In the genomic region with DNA sequence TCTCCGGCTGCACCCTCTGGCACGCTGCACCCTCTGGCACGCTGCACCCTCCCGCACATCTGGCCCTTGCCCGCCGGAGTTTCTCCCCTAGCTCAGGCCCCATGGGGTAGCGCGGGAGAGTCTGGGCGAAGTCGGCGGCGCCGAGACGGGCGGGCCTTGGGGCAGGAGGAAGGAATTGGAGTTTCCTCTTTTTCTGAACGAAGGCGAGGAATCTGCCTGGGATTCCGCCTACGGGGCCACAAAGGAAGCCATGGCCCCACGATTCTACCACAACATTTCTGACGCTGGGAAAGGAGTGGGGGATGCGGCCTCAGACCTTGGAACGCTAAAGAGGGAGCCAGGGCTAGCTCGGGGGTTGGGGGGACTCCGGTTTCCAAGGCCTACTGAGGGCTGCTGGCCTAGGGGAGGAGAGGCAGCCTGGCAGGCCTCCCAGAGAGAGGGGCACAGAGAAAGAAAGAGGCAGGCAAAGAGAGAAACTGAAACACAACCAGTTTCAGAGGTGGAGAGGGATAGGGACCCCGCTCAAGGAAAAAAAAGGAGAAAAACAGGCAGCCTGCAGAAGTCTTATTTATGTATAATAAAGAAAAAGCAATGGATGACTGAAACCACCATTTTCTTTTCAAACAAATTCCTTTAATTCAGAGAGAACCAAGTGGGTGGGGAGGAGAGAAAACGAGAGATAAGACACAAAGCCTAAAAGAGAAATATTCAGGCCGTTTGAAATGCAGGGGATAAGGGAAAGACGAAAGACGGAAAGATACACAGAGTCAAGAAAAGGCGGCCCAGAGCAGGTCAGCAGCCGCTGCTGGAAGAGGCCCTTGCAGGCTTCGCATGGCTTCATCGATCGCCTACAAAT, we compare ENCODE assay signal across 1 cellular context.
TF ChIP-seq lines count a peak whose summit lies in the region.

No MANE protein-coding gene starts in this region.

TF ChIP-seq in HepG2, 621 proteins besides CTCF, POLR2A, EP300 and RAD21:
- TF ChIP-seq HMG20B (CRISPR knock-in tag; conservative IDR thresholded peaks at IDR 0.05), result no peak
- TF ChIP-seq ZNF547 (CRISPR knock-in tag; IDR thresholded peaks at IDR 0.05), result no peak
- TF ChIP-seq, protein P1, sequence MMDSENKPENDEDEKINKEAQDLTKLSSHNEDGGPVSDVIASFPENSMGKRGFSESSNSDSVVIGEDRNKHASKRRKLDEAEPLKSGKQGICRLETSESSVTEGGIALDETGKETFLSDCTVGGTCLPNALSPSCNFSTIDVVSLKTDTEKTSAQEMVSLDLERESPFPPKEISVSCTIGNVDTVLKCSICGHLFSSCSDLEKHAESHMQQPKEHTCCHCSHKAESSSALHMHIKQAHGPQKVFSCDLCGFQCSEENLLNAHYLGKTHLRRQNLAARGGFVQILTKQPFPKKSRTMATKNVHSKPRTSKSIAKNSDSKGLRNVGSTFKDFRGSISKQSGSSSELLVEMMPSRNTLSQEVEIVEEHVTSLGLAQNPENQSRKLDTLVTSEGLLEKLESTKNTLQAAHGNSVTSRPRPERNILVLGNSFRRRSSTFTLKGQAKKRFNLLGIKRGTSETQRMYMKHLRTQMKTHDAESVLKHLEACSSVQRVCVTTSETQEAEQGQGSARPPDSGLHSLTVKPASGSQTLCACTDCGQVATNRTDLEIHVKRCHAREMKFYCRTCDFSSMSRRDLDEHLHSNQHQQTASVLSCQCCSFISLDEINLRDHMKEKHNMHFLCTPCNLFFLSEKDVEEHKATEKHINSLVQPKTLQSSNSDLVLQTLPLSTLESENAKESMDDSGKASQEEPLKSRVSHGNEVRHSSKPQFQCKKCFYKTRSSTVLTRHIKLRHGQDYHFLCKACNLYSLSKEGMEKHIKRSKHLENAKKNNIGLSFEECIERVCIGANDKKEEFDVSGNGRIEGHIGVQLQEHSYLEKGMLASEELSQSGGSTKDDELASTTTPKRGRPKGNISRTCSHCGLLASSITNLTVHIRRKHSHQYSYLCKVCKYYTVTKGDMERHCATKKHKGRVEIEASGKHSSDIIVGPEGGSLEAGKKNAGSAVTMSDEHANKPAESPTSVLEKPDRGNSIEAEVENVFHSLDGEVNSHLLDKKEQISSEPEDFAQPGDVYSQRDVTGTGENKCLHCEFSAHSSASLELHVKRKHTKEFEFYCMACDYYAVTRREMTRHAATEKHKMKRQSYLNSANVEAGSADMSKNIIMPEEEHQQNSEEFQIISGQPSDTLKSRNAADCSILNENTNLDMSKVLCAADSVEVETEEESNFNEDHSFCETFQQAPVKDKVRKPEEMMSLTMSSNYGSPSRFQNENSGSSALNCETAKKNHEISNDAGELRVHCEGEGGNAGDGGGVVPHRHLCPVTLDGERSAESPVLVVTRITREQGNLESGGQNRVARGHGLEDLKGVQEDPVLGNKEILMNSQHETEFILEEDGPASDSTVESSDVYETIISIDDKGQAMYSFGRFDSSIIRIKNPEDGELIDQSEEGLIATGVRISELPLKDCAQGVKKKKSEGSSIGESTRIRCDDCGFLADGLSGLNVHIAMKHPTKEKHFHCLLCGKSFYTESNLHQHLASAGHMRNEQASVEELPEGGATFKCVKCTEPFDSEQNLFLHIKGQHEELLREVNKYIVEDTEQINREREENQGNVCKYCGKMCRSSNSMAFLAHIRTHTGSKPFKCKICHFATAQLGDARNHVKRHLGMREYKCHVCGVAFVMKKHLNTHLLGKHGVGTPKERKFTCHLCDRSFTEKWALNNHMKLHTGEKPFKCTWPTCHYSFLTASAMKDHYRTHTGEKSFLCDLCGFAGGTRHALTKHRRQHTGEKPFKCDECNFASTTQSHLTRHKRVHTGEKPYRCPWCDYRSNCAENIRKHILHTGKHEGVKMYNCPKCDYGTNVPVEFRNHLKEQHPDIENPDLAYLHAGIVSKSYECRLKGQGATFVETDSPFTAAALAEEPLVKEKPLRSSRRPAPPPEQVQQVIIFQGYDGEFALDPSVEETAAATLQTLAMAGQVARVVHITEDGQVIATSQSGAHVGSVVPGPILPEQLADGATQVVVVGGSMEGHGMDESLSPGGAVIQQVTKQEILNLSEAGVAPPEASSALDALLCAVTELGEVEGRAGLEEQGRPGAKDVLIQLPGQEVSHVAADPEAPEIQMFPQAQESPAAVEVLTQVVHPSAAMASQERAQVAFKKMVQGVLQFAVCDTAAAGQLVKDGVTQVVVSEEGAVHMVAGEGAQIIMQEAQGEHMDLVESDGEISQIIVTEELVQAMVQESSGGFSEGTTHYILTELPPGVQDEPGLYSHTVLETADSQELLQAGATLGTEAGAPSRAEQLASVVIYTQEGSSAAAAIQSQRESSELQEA (CRISPR knock-in tag; IDR thresholded peaks at IDR 0.05; ENCODE audit: not compliant biosample characterization), result no peak
- TF ChIP-seq, protein P2, sequence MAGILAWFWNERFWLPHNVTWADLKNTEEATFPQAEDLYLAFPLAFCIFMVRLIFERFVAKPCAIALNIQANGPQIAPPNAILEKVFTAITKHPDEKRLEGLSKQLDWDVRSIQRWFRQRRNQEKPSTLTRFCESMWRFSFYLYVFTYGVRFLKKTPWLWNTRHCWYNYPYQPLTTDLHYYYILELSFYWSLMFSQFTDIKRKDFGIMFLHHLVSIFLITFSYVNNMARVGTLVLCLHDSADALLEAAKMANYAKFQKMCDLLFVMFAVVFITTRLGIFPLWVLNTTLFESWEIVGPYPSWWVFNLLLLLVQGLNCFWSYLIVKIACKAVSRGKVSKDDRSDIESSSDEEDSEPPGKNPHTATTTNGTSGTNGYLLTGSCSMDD (CRISPR knock-in tag; IDR thresholded peaks at IDR 0.05), result no peak
- TF ChIP-seq, protein P3, sequence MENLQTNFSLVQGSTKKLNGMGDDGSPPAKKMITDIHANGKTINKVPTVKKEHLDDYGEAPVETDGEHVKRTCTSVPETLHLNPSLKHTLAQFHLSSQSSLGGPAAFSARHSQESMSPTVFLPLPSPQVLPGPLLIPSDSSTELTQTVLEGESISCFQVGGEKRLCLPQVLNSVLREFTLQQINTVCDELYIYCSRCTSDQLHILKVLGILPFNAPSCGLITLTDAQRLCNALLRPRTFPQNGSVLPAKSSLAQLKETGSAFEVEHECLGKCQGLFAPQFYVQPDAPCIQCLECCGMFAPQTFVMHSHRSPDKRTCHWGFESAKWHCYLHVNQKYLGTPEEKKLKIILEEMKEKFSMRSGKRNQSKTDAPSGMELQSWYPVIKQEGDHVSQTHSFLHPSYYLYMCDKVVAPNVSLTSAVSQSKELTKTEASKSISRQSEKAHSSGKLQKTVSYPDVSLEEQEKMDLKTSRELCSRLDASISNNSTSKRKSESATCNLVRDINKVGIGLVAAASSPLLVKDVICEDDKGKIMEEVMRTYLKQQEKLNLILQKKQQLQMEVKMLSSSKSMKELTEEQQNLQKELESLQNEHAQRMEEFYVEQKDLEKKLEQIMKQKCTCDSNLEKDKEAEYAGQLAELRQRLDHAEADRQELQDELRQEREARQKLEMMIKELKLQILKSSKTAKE (CRISPR knock-in tag; IDR thresholded peaks at IDR 0.05; ENCODE audit: borderline replicate concordance), result no peak
- TF ChIP-seq SOX6 (IDR thresholded peaks at IDR 0.05), result no peak
- TF ChIP-seq SOX6 (CRISPR knock-in tag; IDR thresholded peaks at IDR 0.05), result no peak
- no peak for TF ChIP-seq LCORL (IDR thresholded peaks at IDR 0.05)
- TF ChIP-seq LCORL (CRISPR knock-in tag; IDR thresholded peaks at IDR 0.05), result no peak
- TF ChIP-seq SIN3A (IDR thresholded peaks at IDR 0.05; ENCODE audit: borderline replicate concordance, low read depth, low read length), result no peak
- no peak for TF ChIP-seq ZNF296 (CRISPR knock-in tag; conservative IDR thresholded peaks at IDR 0.05)
- TF ChIP-seq SYNCRIP (IDR thresholded peaks at IDR 0.05; ENCODE audit: insufficient read depth, low read depth, low read length), result no peak
- no peak for TF ChIP-seq KDM1A (CRISPR knock-in tag; IDR thresholded peaks at IDR 0.05)
- TF ChIP-seq FIP1L1 (IDR thresholded peaks at IDR 0.05; ENCODE audit: borderline replicate concordance, insufficient read depth, low read depth, low read length), result no peak
- no peak for TF ChIP-seq PITX1 (CRISPR knock-in tag; IDR thresholded peaks at IDR 0.05)
- TF ChIP-seq ZNF589 (CRISPR knock-in tag; conservative IDR thresholded peaks at IDR 0.05), result no peak
- TF ChIP-seq, protein P4, sequence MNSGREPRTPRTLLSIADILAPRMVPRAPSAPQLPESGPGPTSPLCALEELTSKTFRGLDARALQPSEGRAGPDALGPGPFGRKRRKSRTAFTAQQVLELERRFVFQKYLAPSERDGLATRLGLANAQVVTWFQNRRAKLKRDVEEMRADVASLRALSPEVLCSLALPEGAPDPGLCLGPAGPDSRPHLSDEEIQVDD (CRISPR knock-in tag; IDR thresholded peaks at IDR 0.05; ENCODE audit: borderline replicate concordance), result no peak
- TF ChIP-seq PAWR (CRISPR knock-in tag; IDR thresholded peaks at IDR 0.05; ENCODE audit: borderline replicate concordance), result no peak
- no peak for TF ChIP-seq NFRKB (IDR thresholded peaks at IDR 0.05)
